Comparison of ENCODE assay signal across 20 cellular contexts in the genomic region with DNA sequence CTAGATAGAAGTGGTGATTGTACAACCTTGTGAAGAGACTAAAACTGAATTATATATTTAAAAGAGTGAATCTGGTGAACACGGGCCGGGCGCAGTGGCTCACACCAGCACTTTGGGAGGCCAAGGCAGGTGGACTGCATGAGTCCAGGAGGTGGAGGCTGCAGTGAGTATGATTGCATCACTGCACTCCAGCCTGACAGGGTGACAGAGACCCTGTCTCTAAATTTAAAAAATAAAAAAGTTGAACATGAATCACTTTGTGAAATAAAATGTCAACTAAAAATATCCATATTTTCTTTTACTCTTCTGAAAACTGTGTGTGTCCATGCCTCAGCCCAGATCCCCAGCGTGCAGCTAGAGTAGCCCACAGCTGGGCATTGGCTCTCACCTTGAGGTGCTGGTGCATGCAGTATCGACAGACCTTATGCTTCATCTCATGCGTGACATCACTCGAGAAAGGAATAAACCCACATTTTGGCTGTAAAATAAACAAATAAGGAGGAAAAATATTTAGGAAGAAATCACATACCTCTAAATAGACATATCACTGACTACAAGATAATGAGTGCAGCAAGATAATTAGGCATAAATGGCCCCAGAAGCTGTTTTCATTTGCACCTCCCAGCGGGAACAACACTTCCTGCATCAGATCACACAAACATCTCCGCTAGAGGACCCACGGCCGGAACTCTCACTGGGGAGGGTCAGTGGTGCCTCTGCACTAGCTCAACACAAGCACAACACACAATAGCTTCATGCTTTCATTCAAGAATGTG. TPM values are rescaled to one million over a fixed set of nuclear protein-coding genes. Genes with fewer than 3 reads are reported as not detected.
DNase-seq lines count a peak whose midpoint lies in the region; ATAC-seq, FAIRE-seq and TF ChIP-seq lines count a peak whose summit lies in the region.
"Had no signal": no experiment of that assay in that cellular context is flagged by ENCODE, and none has a peak within 500 bp of the region (broad histone marks: within the 10 kb centered on the region; RNA-seq: fewer than 3 reads in every experiment).

No MANE protein-coding gene starts in this region.

- H3K9me3 Mint-ChIP-seq in activated CD8-positive, alpha-beta memory T cell treated with anti-CD3 and anti-CD28 coated beads, Interleukin-2, amount 10 ng/mL, durations not matched to agents 7 days and 5 days (ENCODE audit: low read depth): no peaks in the 10 kb centered on the region
- no peaks in the 10 kb centered on the region for H3K9me3 Mint-ChIP-seq in endodermal cell
- H3K9me3 Mint-ChIP-seq in type B pancreatic cell: no peaks in the 10 kb centered on the region

- CTCF ChIA-PET in activated CD8-positive, alpha-beta memory T cell treated with anti-CD3 and anti-CD28 coated beads, Interleukin-2, amount 10 ng/mL, durations not matched to agents 7 days and 5 days (lab: Charles Lee): interaction anchor here (1.1 kb wide), 1 partner anchor 143 kb away, joined by 3 read pairs; no protein-coding TSS in a partner anchor

- no peak overlapping the region for H3K9ac ChIP-seq in endodermal cell (ENCODE audit: extremely low read depth, low read length, poor library complexity, severe bottlenecking)
- no peak overlapping the region for H3K9ac ChIP-seq in GM23248
- H3K9ac ChIP-seq: KMS-11 had no signal

- 93% methylated on average over 8 to 11 of the region's 11 CpGs for WGBS in endodermal cell (ENCODE audit: insufficient coverage in 1 of 2, insufficient read length in 1 of 2), 2 experiments
- 94 to 99% (median 96%) methylated on average over 11 of the region's 11 CpGs for WGBS in small intestine, 3 donors
- 97% methylated on average over 11 of the region's 11 CpGs for WGBS in GM23248 (ENCODE audit: low coverage in 1 of 2, low lambda C conversion rate in 2 of 2, missing lambda C conversion rate in 2 of 2), 2 experiments

- H3K36me3 ChIP-seq in endodermal cell (ENCODE audit: control insufficient read depth, insufficient read depth, low read length) (peaks cover 60% of the 10 kb centered on the region), small intestine (ENCODE audit: control insufficient read depth in 2 of 2, insufficient read depth in 2 of 2, low read length in 2 of 2) (peaks cover 18 to 24% of the 10 kb centered on the region in 2 donors), GM23248 (ENCODE audit: low read depth) (peaks cover 43% of the 10 kb centered on the region)

- no peaks in the 10 kb centered on the region for H3K27me3 ChIP-seq in endodermal cell (ENCODE audit: control insufficient read depth, insufficient read depth, low read length, poor library complexity, severe bottlenecking)
- no peaks in the 10 kb centered on the region for H3K27me3 ChIP-seq in small intestine (ENCODE audit: control insufficient read depth in 2 of 2, insufficient read depth in 2 of 2, low read length in 2 of 2)
- no peaks in the 10 kb centered on the region for H3K27me3 ChIP-seq in GM23248 (replicated peaks; ENCODE audit: insufficient read depth)
- H3K27me3 ChIP-seq: BE2C had no signal

- in situ Hi-C loops in GM23248 (cut with MboI): loop anchor here (25.0 kb wide), 1 partner anchor 511 kb away; no protein-coding TSS in a partner anchor

- H3K4me1 Mint-ChIP-seq in activated CD8-positive, alpha-beta memory T cell treated with anti-CD3 and anti-CD28 coated beads, Interleukin-2, amount 10 ng/mL, durations not matched to agents 7 days and 5 days: peaks cover 7% of the 10 kb centered on the region
- H3K4me1 Mint-ChIP-seq in endodermal cell (no peaks in the 10 kb centered on the region), type B pancreatic cell (ENCODE audit: unreplicated experiment) (no peaks in the 10 kb centered on the region)

- H2AFZ ChIP-seq in GM23248: no peak overlapping the region

- ATAC-seq in activated CD8-positive, alpha-beta memory T cell treated with anti-CD3 and anti-CD28 coated beads, Interleukin-2, amount 10 ng/mL, durations not matched to agents 7 days and 5 days: no peak
- ATAC-seq: Panc1 had no signal

- no peak for FAIRE-seq in small intestine (lab: Jason Lieb, UNC)

- H3K27ac ChIP-seq in endodermal cell (ENCODE audit: low read depth, low read length) (no peak overlapping the region), small intestine (ENCODE audit: low read depth in 1 of 2, low read length in 1 of 2) (no peak overlapping the region), GM23248 (no peak overlapping the region)
- H3K27ac ChIP-seq: 22Rv1, KMS-11 had no signal

- H3K79me2 ChIP-seq in GM23248 (ENCODE audit: insufficient read depth): peaks cover 86% of the 10 kb centered on the region

- no peaks in the 10 kb centered on the region for H3K9me3 ChIP-seq in endodermal cell (ENCODE audit: control insufficient read depth, low read length)
- H3K9me3 ChIP-seq in small intestine (ENCODE audit: control insufficient read depth, low read depth): no peaks in the 10 kb centered on the region
- no peaks in the 10 kb centered on the region for H3K9me3 ChIP-seq in GM23248 (ENCODE audit: low read depth)
- H3K9me3 ChIP-seq: BE2C had no signal

- H4K20me1 ChIP-seq in GM23248 (ENCODE audit: insufficient read depth): no peaks in the 10 kb centered on the region

- peaks cover 18% of the 10 kb centered on the region for H3F3A ChIP-seq in GM23248 (ENCODE audit: insufficient read depth)

- H3K4me1 ChIP-seq in endodermal cell (ENCODE audit: control insufficient read depth, insufficient read depth, low read length) (no peaks in the 10 kb centered on the region), small intestine (ENCODE audit: control insufficient read depth in 2 of 2, insufficient read depth in 1 of 2, low read depth in 1 of 2, low read length in 1 of 2) (no peaks in the 10 kb centered on the region), GM23248 (ENCODE audit: insufficient read depth) (peaks cover 14% of the 10 kb centered on the region)

- no peaks in the 10 kb centered on the region for H3K27me3 Mint-ChIP-seq in activated CD8-positive, alpha-beta memory T cell treated with anti-CD3 and anti-CD28 coated beads, Interleukin-2, amount 10 ng/mL, durations not matched to agents 7 days and 5 days
- no peaks in the 10 kb centered on the region for H3K27me3 Mint-ChIP-seq in endodermal cell (ENCODE audit: insufficient read depth)
- H3K27me3 Mint-ChIP-seq in type B pancreatic cell: no peaks in the 10 kb centered on the region
- H3K27me3 Mint-ChIP-seq: CD4-positive, alpha-beta memory T cell had no signal

- H3K36me3 Mint-ChIP-seq in activated CD8-positive, alpha-beta memory T cell treated with anti-CD3 and anti-CD28 coated beads, Interleukin-2, amount 10 ng/mL, durations not matched to agents 7 days and 5 days: peaks cover 51% of the 10 kb centered on the region
- H3K36me3 Mint-ChIP-seq in endodermal cell (ENCODE audit: low read depth): peaks cover 61% of the 10 kb centered on the region
- H3K36me3 Mint-ChIP-seq in type B pancreatic cell: peaks cover 37% of the 10 kb centered on the region

- H3K27ac Mint-ChIP-seq in activated CD8-positive, alpha-beta memory T cell treated with anti-CD3 and anti-CD28 coated beads, Interleukin-2, amount 10 ng/mL, durations not matched to agents 7 days and 5 days: peak overlapping the region; percentile 17
- peak overlapping the region; percentile 57 for H3K27ac Mint-ChIP-seq in endodermal cell
- peak overlapping the region; percentile 58 for H3K27ac Mint-ChIP-seq in type B pancreatic cell

- H3K4me3 ChIP-seq in endodermal cell (ENCODE audit: low read length): no peak overlapping the region
- H3K4me3 ChIP-seq in small intestine (ENCODE audit: low read depth in 1 of 2, low read length in 2 of 2): no peak overlapping the region
- no peak overlapping the region for H3K4me3 ChIP-seq in GM23248

- H3K4me3 Mint-ChIP-seq in activated CD8-positive, alpha-beta memory T cell treated with anti-CD3 and anti-CD28 coated beads, Interleukin-2, amount 10 ng/mL, durations not matched to agents 7 days and 5 days: no peak overlapping the region
- H3K4me3 Mint-ChIP-seq in endodermal cell (no peak overlapping the region), type B pancreatic cell (no peak overlapping the region)
- H3K4me3 Mint-ChIP-seq: CD4-positive, alpha-beta memory T cell had no signal

- TF ChIP-seq CTCF in endodermal cell (conservative IDR thresholded peaks at IDR 0.05) (no peak), type B pancreatic cell (conservative IDR thresholded peaks at IDR 0.05) (no peak)

- peak; percentile 34 for DNase-seq in activated CD8-positive, alpha-beta memory T cell treated with anti-CD3 and anti-CD28 coated beads, Interleukin-2, amount 10 ng/mL, durations not matched to agents 7 days and 5 days
- no peak for DNase-seq in activated CD8-positive, alpha-beta memory T cell treated with anti-CD3 and anti-CD28 coated beads, Interleukin-2, amount 50 U/mL, for 48 hours
- DNase-seq in endodermal cell: no peak
- DNase-seq in posterior vena cava (ENCODE audit: low spot score): peak; percentile 58
- DNase-seq in type B pancreatic cell (ENCODE audit: extremely low spot score, unreplicated experiment): peak; percentile 27
- DNase-seq in small intestine: no peak
- no peak for DNase-seq in GM23248
- no peak for DNase-seq in NCI-H446 (lab: John Stamatoyannopoulos, UW)
- DNase-seq: BE2C; Calu3; CD4-positive, alpha-beta memory T cell; DMS53; NCI-H1048; NCI-H146; NCI-H2081 treated with DMSO at 0.1 percent for 48 hours; NCI-H524 treated with DMSO at 0.1 percent for 48 hours; Right ventricle myocardium superior had no signal

- no peak overlapping the region for H3K4me2 ChIP-seq in GM23248 (ENCODE audit: unreplicated experiment)
- H3K4me2 ChIP-seq: KMS-11 had no signal

- no peaks in the 10 kb centered on the region for H3K9me2 ChIP-seq in GM23248 (ENCODE audit: insufficient read depth)

- intact Hi-C loops in posterior vena cava (cut with DNase I): no loop called here

RNA-seq across cellular contexts. Expression of a gene that starts 22.1 kb away (rescaled TPM):
- total RNA-seq in activated CD8-positive, alpha-beta memory T cell treated with anti-CD3 and anti-CD28 coated beads, Interleukin-2, amount 10 ng/mL, durations not matched to agents 7 days and 5 days: 10 to 100 TPM; 11.4 to 15.1 TPM
- 1 to 10 TPM; 9.3 TPM for total RNA-seq in endodermal cell
- 8.8 TPM for polyA plus RNA-seq in endodermal cell (2013, experiment 1 of 2)
- polyA plus RNA-seq in endodermal cell (2013, experiment 2 of 2): 8.6 TPM
- 1 to 10 TPM; 5.8 to 6.6 TPM for total RNA-seq in posterior vena cava
- total RNA-seq in type B pancreatic cell (ENCODE audit: low replicate concordance): 8.1 and 11.6 TPM in 2 replicates
- polyA plus RNA-seq in small intestine: 1 to 10 TPM; 3.0 to 5.4 (median 4.0) TPM
- total RNA-seq in GM23248 (2014; rRNA removed; shearing (Covaris generic)): 17.8 and 18.3 TPM in 2 replicates
- polyA plus RNA-seq in GM23248 (2016; fragmentation: Nextera tagmentation; extraction: Ambion mirVana): 10.4 and 10.7 TPM in 2 replicates

Comparison
In these comparisons a context has a peak if more than half of its experiments do, and no peak if none do; other contexts are left out.
1. DNase-seq: peak in activated CD8-positive, alpha-beta memory T cell treated with anti-CD3 and anti-CD28 coated beads, Interleukin-2, amount 10 ng/mL, durations not matched to agents 7 days and 5 days (single experiment), posterior vena cava (single experiment) and type B pancreatic cell (single experiment); none in activated CD8-positive, alpha-beta memory T cell treated with anti-CD3 and anti-CD28 coated beads, Interleukin-2, amount 50 U/mL, for 48 hours (single experiment), endodermal cell (single experiment), small intestine (single experiment), GM23248 (single experiment) and NCI-H446 (0 of 2).
2. Peak in every context shown above with its lines, with median percentiles within 50 percentile points of each other: H3K27ac Mint-ChIP-seq.